ENCODE assay signal across 23 cellular contexts in the genomic region with DNA sequence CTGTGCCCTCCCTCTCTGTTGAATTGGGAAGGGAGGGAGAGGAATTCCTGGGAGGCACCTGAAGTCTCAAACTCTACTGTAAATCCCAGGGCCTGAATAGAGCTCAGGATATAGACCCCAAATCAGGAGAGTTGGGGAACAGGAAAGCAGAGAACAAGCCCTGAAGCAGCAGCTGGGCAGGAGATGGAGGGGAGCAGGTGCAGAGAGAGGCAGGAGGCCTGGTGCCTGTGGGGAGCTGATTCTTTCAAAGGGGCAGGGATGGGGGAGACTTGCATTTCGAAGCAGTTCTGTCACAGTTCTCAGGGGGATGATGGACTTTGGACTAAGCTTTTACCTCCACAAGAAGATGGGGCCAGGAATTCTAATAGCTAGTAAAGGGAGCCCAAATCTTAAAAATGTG. TPM values are rescaled to one million over a fixed set of nuclear protein-coding genes. Genes with fewer than 3 reads are reported as not detected.
A peak's percentile ranks its signal among the peaks of the same experiment; 100 is the strongest.
DNase-seq lines count a peak whose midpoint lies in the region; ATAC-seq lines count a peak whose summit lies in the region.
"Had no signal": no experiment of that assay in that cellular context is flagged by ENCODE, and none has a peak within 500 bp of the region (broad histone marks: within the 10 kb centered on the region; RNA-seq: fewer than 3 reads in every experiment).

No MANE protein-coding gene starts in this region.

- no peak overlapping the region for H3K27ac Mint-ChIP-seq in activated CD8-positive, alpha-beta memory T cell treated with anti-CD3 and anti-CD28 coated beads, Interleukin-2, amount 10 ng/mL, durations not matched to agents 7 days and 5 days
- H3K27ac Mint-ChIP-seq: CD14-positive monocyte; CD4-positive, alpha-beta T cell; CD8-positive, alpha-beta memory T cell; GM23338 had no signal

- H3K36me3 Mint-ChIP-seq in activated CD8-positive, alpha-beta memory T cell treated with anti-CD3 and anti-CD28 coated beads, Interleukin-2, amount 10 ng/mL, durations not matched to agents 7 days and 5 days, result no peaks in the 10 kb centered on the region
- H3K36me3 Mint-ChIP-seq: CD14-positive monocyte had no signal

- CTCF ChIA-PET in activated CD8-positive, alpha-beta memory T cell treated with anti-CD3 and anti-CD28 coated beads, Interleukin-2, amount 10 ng/mL, durations not matched to agents 7 days and 5 days (lab: Charles Lee), result no interaction called here

- H3K4me1 Mint-ChIP-seq in activated CD8-positive, alpha-beta memory T cell treated with anti-CD3 and anti-CD28 coated beads, Interleukin-2, amount 10 ng/mL, durations not matched to agents 7 days and 5 days, result peaks cover 28% of the 10 kb centered on the region
- H3K4me1 Mint-ChIP-seq: CD14-positive monocyte, GM23338 had no signal

- peaks cover 32% of the 10 kb centered on the region for H3K27me3 Mint-ChIP-seq in activated CD8-positive, alpha-beta memory T cell treated with anti-CD3 and anti-CD28 coated beads, Interleukin-2, amount 10 ng/mL, durations not matched to agents 7 days and 5 days

- no peak for ATAC-seq in activated CD8-positive, alpha-beta memory T cell treated with anti-CD3 and anti-CD28 coated beads, Interleukin-2, amount 10 ng/mL, durations not matched to agents 7 days and 5 days
- ATAC-seq: A549, GM12878, GM23338, HCT116 had no signal

- no peak overlapping the region for H3K4me3 Mint-ChIP-seq in activated CD8-positive, alpha-beta memory T cell treated with anti-CD3 and anti-CD28 coated beads, Interleukin-2, amount 10 ng/mL, durations not matched to agents 7 days and 5 days
- H3K4me3 Mint-ChIP-seq: CD14-positive monocyte; CD4-positive, alpha-beta T cell; GM23338; H9 had no signal

- peak; percentile 28 for DNase-seq in activated CD8-positive, alpha-beta memory T cell treated with anti-CD3 and anti-CD28 coated beads, Interleukin-2, amount 10 ng/mL, durations not matched to agents 7 days and 5 days
- DNase-seq in activated CD8-positive, alpha-beta memory T cell treated with anti-CD3 and anti-CD28 coated beads, Interleukin-2, amount 50 U/mL, for 4 hours, result no peak
- DNase-seq in NCI-H69 (lab: John Stamatoyannopoulos, UW) (peak; percentile 19), myocyte (ENCODE audit: low read depth) (peak; percentile 29), NAMALWA (ENCODE audit: low spot score) (no peak), epidermal melanocyte (ENCODE audit: insufficient read length, low spot score) (no peak), T1000 (lab: John Stamatoyannopoulos, UW) (no peak)
- DNase-seq: 8988T; ACHN; AML-193; BE2C; CD4-positive, alpha-beta T cell; CD8-positive, alpha-beta memory T cell; DMS 273 treated with DMSO at 0.1 percent for 48 hours; DMS79; EL; GDM1; H9 had no signal

- H3K9me3 Mint-ChIP-seq in activated CD8-positive, alpha-beta memory T cell treated with anti-CD3 and anti-CD28 coated beads, Interleukin-2, amount 10 ng/mL, durations not matched to agents 7 days and 5 days (ENCODE audit: low read depth), result no peaks in the 10 kb centered on the region
- H3K9me3 Mint-ChIP-seq: CD4-positive, alpha-beta T cell; CD8-positive, alpha-beta memory T cell; GM23338; H9 had no signal

RNA-seq across cellular contexts. Expression of gene NIM1K, which starts 50.2 kb away (rescaled TPM):
- total RNA-seq in activated CD8-positive, alpha-beta memory T cell treated with anti-CD3 and anti-CD28 coated beads, Interleukin-2, amount 10 ng/mL, durations not matched to agents 7 days and 5 days, result under 1 TPM; 0.50 to 0.66 TPM
- total RNA-seq in myocyte, result 0.21 and 0.35 TPM in 2 replicates
- 0.74 TPM for polyA plus RNA-seq in myocyte (2012)
- total RNA-seq: GM23338 had no signal
- polyA plus RNA-seq: CD14-positive monocyte, GM23338 had no signal

Comparison
In these comparisons a context has a peak if more than half of its experiments do, and no peak if none do; other contexts are left out.
1. DNase-seq: peak in activated CD8-positive, alpha-beta memory T cell treated with anti-CD3 and anti-CD28 coated beads, Interleukin-2, amount 10 ng/mL, durations not matched to agents 7 days and 5 days (single experiment), NCI-H69 (single experiment) and myocyte (single experiment); none in activated CD8-positive, alpha-beta memory T cell treated with anti-CD3 and anti-CD28 coated beads, Interleukin-2, amount 50 U/mL, for 4 hours (single experiment), NAMALWA (single experiment), epidermal melanocyte (single experiment) and T1000 (single experiment).